8 cellular contexts compared by ENCODE assay signal in genomic region chr21:44846485-44847260, GRCh38. TPM values are rescaled to one million over a fixed set of nuclear protein-coding genes. Genes with fewer than 3 reads are reported as not detected.
DNase-seq lines count a peak whose midpoint lies in the region; ATAC-seq and TF ChIP-seq lines count a peak whose summit lies in the region.

No MANE protein-coding gene starts in this region.

- TF ChIP-seq CTCF in fibroblast of mammary gland (conservative IDR thresholded peaks at IDR 0.05; ENCODE audit: control insufficient read depth, insufficient read depth, low read depth, low read length), result no peak
- TF ChIP-seq CTCF in nephron progenitor cell (IDR thresholded peaks at IDR 0.05), result no peak

- H3K27me3 ChIP-seq in HUES6 (ENCODE audit: control insufficient read depth, insufficient read depth, low read length), result no peaks in the 10 kb centered on the region

- H3K9ac ChIP-seq in HUES6 (ENCODE audit: low read length), result no peak overlapping the region

- H3K4me1 Mint-ChIP-seq in nephron progenitor cell, result peaks cover 26% of the 10 kb centered on the region

- H3K4me3 Mint-ChIP-seq in nephron progenitor cell, result peak overlapping the region; percentile 71

- DNase-seq in AG20443 (ENCODE audit: low spot score) (peak; percentile 71), fibroblast of mammary gland (ENCODE audit: low read depth) (peak; percentile 72), nephron progenitor cell (no peak), A172 (ENCODE audit: low spot score) (no peak)
- DNase-seq in activated CD4-positive, alpha-beta T cell treated with anti-CD3 and anti-CD28 coated beads, Interleukin-2, amount 50 U/mL, for 1 hour, result peak; percentile 41

- H3K27ac ChIP-seq in HUES6 (ENCODE audit: low read depth, low read length), result no peak overlapping the region

- ATAC-seq in GM21529 (IDR thresholded peaks at IDR 0.05; ENCODE audit: unreplicated experiment) (no peak), GM21360 (IDR thresholded peaks at IDR 0.05; ENCODE audit: unreplicated experiment) (no peak)

- peaks cover 18% of the 10 kb centered on the region for H3K4me1 ChIP-seq in HUES6 (ENCODE audit: control insufficient read depth, insufficient read depth, low read length)

- peak overlapping the region; percentile 46; the same call in 1 of the 2 replicates for H3K4me3 ChIP-seq in HUES6 (ENCODE audit: low read depth, low read length)
- H3K4me3 ChIP-seq in fibroblast of mammary gland (ENCODE audit: control insufficient read depth, low read depth, low read length), result no peak overlapping the region

- no peak overlapping the region for H3K27ac Mint-ChIP-seq in nephron progenitor cell

- H3K36me3 Mint-ChIP-seq in nephron progenitor cell (ENCODE audit: low read depth), result peaks cover 27% of the 10 kb centered on the region

- H3K9me3 ChIP-seq in HUES6 (ENCODE audit: control insufficient read depth, insufficient read depth, low read depth, low read length), result no peaks in the 10 kb centered on the region

- peaks cover 31% of the 10 kb centered on the region for H3K36me3 ChIP-seq in HUES6 (ENCODE audit: control insufficient read depth, insufficient read depth, low read length)

- H3K27me3 Mint-ChIP-seq in nephron progenitor cell (ENCODE audit: low read depth, poor library complexity), result peaks cover 9% of the 10 kb centered on the region

- H3K9me3 Mint-ChIP-seq in nephron progenitor cell, result no peaks in the 10 kb centered on the region

RNA-seq across cellular contexts. Expression of gene PTTG1IP, which starts 26.8 kb away (rescaled TPM):
- total RNA-seq in A172 (2014; rRNA removed; shearing (Covaris generic)), result 637 and 713 TPM in 2 replicates

RNA-seq across cellular contexts. Expression of gene SUMO3, which starts 28.8 kb away (rescaled TPM):
- total RNA-seq in A172 (2014; rRNA removed; shearing (Covaris generic)), result 118 and 140 TPM in 2 replicates

RNA-seq across cellular contexts. Expression of gene UBE2G2, which starts 45.1 kb away (rescaled TPM):
- 53.1 and 68.3 TPM in 2 replicates for total RNA-seq in A172 (2014; rRNA removed; shearing (Covaris generic))

Comparison
In these comparisons a context has a peak if more than half of its experiments do, and no peak if none do; other contexts are left out.
1. DNase-seq: peak in AG20443 (single experiment), activated CD4-positive, alpha-beta T cell treated with anti-CD3 and anti-CD28 coated beads, Interleukin-2, amount 50 U/mL, for 1 hour (single experiment) and fibroblast of mammary gland (single experiment); none in nephron progenitor cell (single experiment) and A172 (single experiment).